In the genomic region with DNA sequence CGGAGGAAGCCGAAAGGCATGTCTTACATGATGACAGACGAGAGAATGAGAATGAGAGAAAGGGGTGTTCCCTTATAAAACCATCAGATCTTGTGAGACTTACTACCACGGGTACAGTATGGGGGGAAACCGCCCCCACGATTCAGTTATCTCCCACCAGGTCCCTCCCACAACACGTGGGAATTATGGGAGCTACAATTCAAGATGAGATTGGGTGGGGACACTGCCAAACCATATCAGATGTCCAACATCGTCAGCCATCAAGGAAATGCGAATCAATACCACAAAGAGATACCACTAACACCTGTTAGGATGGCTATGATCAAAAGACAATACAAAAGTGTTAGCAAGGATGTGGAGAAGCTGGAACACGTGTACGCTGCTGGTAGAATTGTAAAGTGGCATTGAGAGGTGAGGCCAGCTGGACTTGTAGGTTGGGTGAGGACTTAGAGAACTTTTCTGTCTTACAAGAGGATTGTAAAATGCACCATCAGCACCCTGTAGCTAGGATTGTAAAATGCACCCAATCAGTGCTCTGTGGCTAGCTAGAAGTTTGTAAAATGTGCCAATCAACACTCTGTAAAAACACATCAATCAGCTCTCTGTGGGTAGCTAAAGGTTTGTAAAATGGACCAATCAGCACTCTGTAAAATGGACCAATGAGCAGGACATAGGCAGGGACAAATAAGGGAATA, we compare ENCODE assay signal across 1 cellular context.
TF ChIP-seq lines count a peak whose summit lies in the region.

No MANE protein-coding gene starts in this region.

TF ChIP-seq in IMR-90, 13 proteins besides CTCF, POLR2A, EP300 and RAD21 (continued from another document):
- TF ChIP-seq MAFK (IDR thresholded peaks at IDR 0.05; ENCODE audit: low read depth, low read length) (no peak; the same call in 1 of the 2 replicates), CHD1 (IDR thresholded peaks at IDR 0.05; ENCODE audit: low read depth, low read length) (no peak), RFX5 (IDR thresholded peaks at IDR 0.05; ENCODE audit: low read depth, low read length) (no peak)
TF ChIP-seq in IMR-90: peak in this region for 0.
